ENCODE assay signal across 8 cellular contexts in the genomic region with DNA sequence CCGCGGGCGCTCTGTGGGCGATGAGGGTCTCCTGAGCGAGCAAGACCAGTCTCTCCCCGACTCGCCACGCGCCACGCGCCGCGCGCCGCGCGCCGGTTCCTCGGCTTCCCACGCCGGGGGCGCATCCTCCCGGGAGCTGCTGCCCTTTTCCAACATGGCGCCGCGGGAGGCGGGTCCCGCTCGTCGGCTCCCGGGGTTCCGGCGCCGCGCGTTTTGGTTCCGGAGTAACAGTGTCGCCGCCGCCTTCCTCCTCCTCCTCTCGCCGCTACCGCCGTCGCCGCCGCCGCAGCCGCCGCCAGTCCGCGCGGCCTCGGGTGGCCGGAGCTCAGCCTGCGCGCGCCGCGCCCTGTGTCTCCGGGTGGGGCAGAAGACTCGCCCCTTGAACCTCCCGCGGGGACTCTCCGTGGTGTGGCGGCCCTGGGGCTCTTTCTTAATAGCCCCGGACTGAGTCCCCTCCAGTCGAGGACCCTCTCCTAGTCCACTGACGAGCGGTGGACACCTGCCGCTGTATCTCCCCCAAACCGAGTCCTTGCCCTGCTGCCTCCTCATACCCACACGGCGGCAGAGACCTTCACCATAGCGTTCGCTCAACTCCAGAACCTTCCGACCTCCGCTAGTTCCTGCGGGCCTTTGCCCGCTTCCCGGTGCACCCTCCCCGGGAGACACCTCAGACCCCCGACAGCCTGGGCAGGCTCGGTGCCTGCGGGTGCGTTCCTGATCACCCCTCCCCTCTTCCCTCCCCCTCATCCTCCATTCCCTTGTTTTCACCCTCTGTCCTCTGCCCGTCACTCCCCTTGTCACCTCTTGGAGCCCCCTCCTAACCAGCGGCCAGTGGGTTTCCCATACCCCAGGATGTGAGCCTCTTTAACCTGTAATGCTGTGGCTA. TPM values are rescaled to one million over a fixed set of nuclear protein-coding genes. Genes with fewer than 3 reads are reported as not detected.
DNase-seq lines count a peak whose midpoint lies in the region; ATAC-seq and TF ChIP-seq lines count a peak whose summit lies in the region.

A gene (plus strand): TSS at position 242 of the 886 bp plus-strand sequence. CDS start 633 bp downstream, at position 875.

- H3K9me3 Mint-ChIP-seq in activated T-cell treated with anti-CD3 and anti-CD28 coated beads, Interleukin-2, amount 50 U/mL, for 4 hours, result no peaks in the 10 kb centered on the region

- peaks cover 51% of the 10 kb centered on the region for H3K4me1 Mint-ChIP-seq in activated T-cell treated with anti-CD3 and anti-CD28 coated beads, Interleukin-2, amount 50 U/mL, for 4 hours (ENCODE audit: low read depth)

- H3K4me3 ChIP-seq in esophagus muscularis mucosa, result peak within 1 kb of the TSS; percentile 73 to 97 (median 90)

- peaks cover 15 to 43% (median 28%) of the 10 kb centered on the region in 4 donors for H3K4me1 ChIP-seq in esophagus muscularis mucosa

- ATAC-seq in activated T-cell treated with anti-CD3 and anti-CD28 coated beads, Interleukin-2, amount 50 U/mL, for 4 hours, result peak; percentile 85 to 89

- peak; percentile 37 for DNase-seq in NCI-H2107 (lab: John Stamatoyannopoulos, UW)
- DNase-seq in NCI-H2107 treated with DMSO at 0.1 percent for 48 hours (lab: John Stamatoyannopoulos, UW; ENCODE audit: unreplicated experiment), result no peak
- peak; percentile 77 for DNase-seq in HT1080 (ENCODE audit: low read depth)
- peak; percentile 80 for DNase-seq in activated T-cell treated with anti-CD3 and anti-CD28 coated beads, Interleukin-2, amount 50 U/mL, for 4 hours
- DNase-seq in esophagus muscularis mucosa (ENCODE audit: extremely low spot score), result peak; percentile 96
- DNase-seq in myocyte (ENCODE audit: low read depth), result peak; percentile 86
- DNase-seq in stimulated activated CD8-positive, alpha-beta memory T cell treated with anti-CD3 and anti-CD28 coated beads, Interleukin-7, amount 100 ng/mL, for 24 hours (ENCODE audit: low read depth), result peak; percentile 62

- no peaks in the 10 kb centered on the region for H3K27me3 Mint-ChIP-seq in activated T-cell treated with anti-CD3 and anti-CD28 coated beads, Interleukin-2, amount 50 U/mL, for 4 hours (ENCODE audit: low read depth)

- H3K36me3 Mint-ChIP-seq in activated T-cell treated with anti-CD3 and anti-CD28 coated beads, Interleukin-2, amount 50 U/mL, for 4 hours (ENCODE audit: insufficient read depth), result peaks cover 9% of the 10 kb centered on the region

- no peaks in the 10 kb centered on the region for H3K9me3 ChIP-seq in esophagus muscularis mucosa

- intact Hi-C loops in esophagus muscularis mucosa (cut with DNase I), result loop anchor here (2.0 to 10.0 kb wide), 2 partner anchors 20 to 292 kb away; no protein-coding TSS in a partner anchor

- WGBS in esophagus muscularis mucosa, result 1% methylated on average over 42 of the region's 88 CpGs

- no peak for TF ChIP-seq POLR2A in esophagus muscularis mucosa (IDR thresholded peaks at IDR 0.05; ENCODE audit: low read depth)

- H3K4me3 Mint-ChIP-seq in activated T-cell treated with anti-CD3 and anti-CD28 coated beads, Interleukin-2, amount 50 U/mL, for 4 hours, result peak within 1 kb of the TSS; percentile 95

- no peak for TF ChIP-seq EP300 in esophagus muscularis mucosa (IDR thresholded peaks at IDR 0.05)

- H3K36me3 ChIP-seq in esophagus muscularis mucosa, result peaks cover 0 to 7% (median 0%) of the 10 kb centered on the region in 4 donors

- peak within 1 kb of the TSS; percentile 86 to 90 (median 87) for H3K27ac ChIP-seq in esophagus muscularis mucosa (replicated peaks in 1 of 4)

- no peaks in the 10 kb centered on the region for H3K27me3 ChIP-seq in esophagus muscularis mucosa

- TF ChIP-seq CTCF in esophagus muscularis mucosa (IDR thresholded peaks at IDR 0.05), result peak in 1 of 3 experiments; percentile 9

TF ChIP-seq in PFSK-1, 5 proteins besides CTCF, POLR2A, EP300 and RAD21:
- peak; percentile 76 for TF ChIP-seq POLR2AphosphoS5 (IDR thresholded peaks at IDR 0.05; ENCODE audit: low read depth, low read length)
- TF ChIP-seq, protein P1, sequence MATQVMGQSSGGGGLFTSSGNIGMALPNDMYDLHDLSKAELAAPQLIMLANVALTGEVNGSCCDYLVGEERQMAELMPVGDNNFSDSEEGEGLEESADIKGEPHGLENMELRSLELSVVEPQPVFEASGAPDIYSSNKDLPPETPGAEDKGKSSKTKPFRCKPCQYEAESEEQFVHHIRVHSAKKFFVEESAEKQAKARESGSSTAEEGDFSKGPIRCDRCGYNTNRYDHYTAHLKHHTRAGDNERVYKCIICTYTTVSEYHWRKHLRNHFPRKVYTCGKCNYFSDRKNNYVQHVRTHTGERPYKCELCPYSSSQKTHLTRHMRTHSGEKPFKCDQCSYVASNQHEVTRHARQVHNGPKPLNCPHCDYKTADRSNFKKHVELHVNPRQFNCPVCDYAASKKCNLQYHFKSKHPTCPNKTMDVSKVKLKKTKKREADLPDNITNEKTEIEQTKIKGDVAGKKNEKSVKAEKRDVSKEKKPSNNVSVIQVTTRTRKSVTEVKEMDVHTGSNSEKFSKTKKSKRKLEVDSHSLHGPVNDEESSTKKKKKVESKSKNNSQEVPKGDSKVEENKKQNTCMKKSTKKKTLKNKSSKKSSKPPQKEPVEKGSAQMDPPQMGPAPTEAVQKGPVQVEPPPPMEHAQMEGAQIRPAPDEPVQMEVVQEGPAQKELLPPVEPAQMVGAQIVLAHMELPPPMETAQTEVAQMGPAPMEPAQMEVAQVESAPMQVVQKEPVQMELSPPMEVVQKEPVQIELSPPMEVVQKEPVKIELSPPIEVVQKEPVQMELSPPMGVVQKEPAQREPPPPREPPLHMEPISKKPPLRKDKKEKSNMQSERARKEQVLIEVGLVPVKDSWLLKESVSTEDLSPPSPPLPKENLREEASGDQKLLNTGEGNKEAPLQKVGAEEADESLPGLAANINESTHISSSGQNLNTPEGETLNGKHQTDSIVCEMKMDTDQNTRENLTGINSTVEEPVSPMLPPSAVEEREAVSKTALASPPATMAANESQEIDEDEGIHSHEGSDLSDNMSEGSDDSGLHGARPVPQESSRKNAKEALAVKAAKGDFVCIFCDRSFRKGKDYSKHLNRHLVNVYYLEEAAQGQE (IDR thresholded peaks at IDR 0.05; ENCODE audit: insufficient read depth in 1 of 2, low read depth in 2 of 2, low read length in 2 of 2), result 0 out of 4 replicates have a peak, but pooled peaks of 1 of the 2 experiments have one; percentile 47
- peak; percentile 72; the same call in 1 of the 2 replicates for TF ChIP-seq SIN3A (IDR thresholded peaks at IDR 0.05; ENCODE audit: borderline replicate concordance, insufficient read depth, low read length)
- TF ChIP-seq FOXP2 (optimal IDR thresholded peaks at IDR 0.05; ENCODE audit: borderline replicate concordance, extremely low read depth, extremely low read length, insufficient read depth), result peak; percentile 46
- peak; percentile 66; the same call in 1 of the 2 replicates for TF ChIP-seq TAF1 (IDR thresholded peaks at IDR 0.05; ENCODE audit: borderline replicate concordance, insufficient read depth, low read length)

RNA-seq across cellular contexts. Expression of the gene that starts here (rescaled TPM):
- 3.8 and 6.4 TPM in 2 replicates for total RNA-seq in HT1080 (2014; rRNA removed; shearing (Covaris generic))
- polyA plus RNA-seq in HT1080 (2015; cell fraction: cytosol; rRNA removed), result 16.6 and 19.5 TPM in 2 replicates
- polyA plus RNA-seq in HT1080 (2015; cell fraction: nucleus; rRNA removed), result 12.8 and 13.3 TPM in 2 replicates
- 23.3 TPM for polyA plus RNA-seq in PFSK-1 (2012; ENCODE audit: insufficient read length, low read depth)
- total RNA-seq in activated T-cell treated with anti-CD3 and anti-CD28 coated beads, Interleukin-2, amount 50 U/mL, for 4 hours, result 10 to 100 TPM; 13.0 to 14.6 (median 14.2) TPM
- 10 to 100 TPM in 3 of 4 donors, 1 to 10 TPM in 1; 7.8 to 11.9 (median 10.6) TPM for total RNA-seq in esophagus muscularis mucosa
- total RNA-seq in myocyte, result 5.6 and 8.9 TPM in 2 replicates
- polyA plus RNA-seq in myocyte (2012), result 16.7 TPM
